ENCODE assay signal across 15 cellular contexts in genomic region chr6:13398421-13398994, GRCh38.
DNase-seq lines count a peak whose midpoint lies in the region; ATAC-seq, FAIRE-seq and TF ChIP-seq lines count a peak whose summit lies in the region.
"Had no signal": no experiment of that assay in that cellular context is flagged by ENCODE, and none has a peak within 500 bp of the region (broad histone marks: within the 10 kb centered on the region; RNA-seq: fewer than 3 reads in every experiment).

No MANE protein-coding gene starts in this region.

- H3K9me3 ChIP-seq in PC-9 (ENCODE audit: insufficient read depth, low read depth) = no peaks in the 10 kb centered on the region
- H3K9me3 ChIP-seq in right atrium auricular region = no peaks in the 10 kb centered on the region
- H3K9me3 ChIP-seq in smooth muscle cell (replicated peaks; ENCODE audit: low read depth) = no peaks in the 10 kb centered on the region

- POLR2A ChIA-PET in PC-9 (lab: Charles Lee; ENCODE audit: unreplicated experiment) = interaction anchor here (0.5 to 0.7 kb wide), 4 partner anchors 43 to 176 kb away, joined by 3 to 6 read pairs (median 4); partner anchors contain the start of gene SIRT5

- 59% methylated on average over 9 of the region's 9 CpGs for WGBS in smooth muscle cell (ENCODE audit: low lambda C conversion rate)

- ATAC-seq in GM21825 (IDR thresholded peaks at IDR 0.05; ENCODE audit: unreplicated experiment) = no peak

- peak overlapping the region; percentile 76 for H3K27ac ChIP-seq in PC-9
- peak overlapping the region; percentile 65 to 83 for H3K27ac ChIP-seq in right atrium auricular region
- peak overlapping the region; percentile 29 for H3K27ac ChIP-seq in smooth muscle cell (ENCODE audit: low read depth)

- H2AFZ ChIP-seq in PC-9 (no peak overlapping the region), smooth muscle cell (ENCODE audit: low read depth) (no peak overlapping the region)

- no peaks in the 10 kb centered on the region for H3K9me2 ChIP-seq in PC-9 (ENCODE audit: insufficient read depth)

- H3K4me3 ChIP-seq in PC-9 = peak overlapping the region; percentile 35; the same call in 1 of the 2 replicates
- no peak overlapping the region for H3K4me3 ChIP-seq in right atrium auricular region
- no peak overlapping the region for H3K4me3 ChIP-seq in smooth muscle cell

- TF ChIP-seq CTCF in PC-9 (conservative IDR thresholded peaks at IDR 0.05) (no peak), right atrium auricular region (IDR thresholded peaks at IDR 0.05) (no peak), smooth muscle cell (IDR thresholded peaks at IDR 0.05; ENCODE audit: borderline replicate concordance, insufficient read depth, poor library complexity, severe bottlenecking) (no peak)

- CTCF ChIA-PET in PC-9 (lab: Charles Lee) = no interaction called here

- H3F3A ChIP-seq in PC-9 (ENCODE audit: insufficient read depth, low read depth) = peaks cover 27% of the 10 kb centered on the region; the same call in 1 of the 2 replicates
- peaks cover 6% of the 10 kb centered on the region for H3F3A ChIP-seq in smooth muscle cell (ENCODE audit: low read depth)

- TSS peak; percentile 97 for BruUV-seq in PC-9 (replicated peaks; lab: Mats Ljungman, UMichigan)

- H3K4me2 ChIP-seq in PC-9 = peak overlapping the region; percentile 70
- H3K4me2 ChIP-seq in smooth muscle cell = peak overlapping the region; percentile 44

- H3K9ac ChIP-seq in smooth muscle cell (ENCODE audit: low read depth) = no peak overlapping the region

- H4K20me1 ChIP-seq in PC-9 (ENCODE audit: insufficient read depth) (no peaks in the 10 kb centered on the region), smooth muscle cell (ENCODE audit: low read depth) (no peaks in the 10 kb centered on the region)

- peaks cover 4% of the 10 kb centered on the region for H3K79me2 ChIP-seq in PC-9 (ENCODE audit: low read depth)
- H3K79me2 ChIP-seq in smooth muscle cell (ENCODE audit: low read depth) = peaks cover 28% of the 10 kb centered on the region

- no peaks in the 10 kb centered on the region for H3K36me3 ChIP-seq in PC-9 (ENCODE audit: low read depth)
- H3K36me3 ChIP-seq in right atrium auricular region = no peaks in the 10 kb centered on the region
- no peaks in the 10 kb centered on the region for H3K36me3 ChIP-seq in smooth muscle cell (ENCODE audit: low read depth)

- H3K27me3 ChIP-seq in PC-9 (ENCODE audit: insufficient read depth, low read depth) (no peaks in the 10 kb centered on the region), right atrium auricular region (no peaks in the 10 kb centered on the region), smooth muscle cell (ENCODE audit: low read depth) (no peaks in the 10 kb centered on the region)

- intact Hi-C loops in PC-9 (cut with micrococcal nuclease; ENCODE audit: unreplicated experiment) = loop anchor here (1.0 to 2.0 kb wide), 2 partner anchors 9 to 326 kb away; no protein-coding TSS in a partner anchor

- peaks cover 49% of the 10 kb centered on the region for H3K4me1 ChIP-seq in PC-9 (replicated peaks; ENCODE audit: insufficient read depth)
- peaks cover 0 to 78% of the 10 kb centered on the region in 2 donors for H3K4me1 ChIP-seq in right atrium auricular region
- peaks cover 10% of the 10 kb centered on the region for H3K4me1 ChIP-seq in smooth muscle cell (ENCODE audit: low read depth)

- FAIRE-seq in urothelium cell line (lab: Jason Lieb, UNC) (no peak), GM19239 (lab: Jason Lieb, UNC) (no peak)

- DNase-seq in NCI-H82 (lab: John Stamatoyannopoulos, UW) (peak; percentile 70), NCI-H82 treated with DMSO at 0.1 percent for 48 hours (lab: John Stamatoyannopoulos, UW; ENCODE audit: unreplicated experiment) (no peak), PC-9 (no peak), right atrium auricular region (ENCODE audit: low spot score) (no peak), smooth muscle cell (lab: John Stamatoyannopoulos, UW; ENCODE audit: unreplicated experiment) (no peak), urothelium cell line (ENCODE audit: low spot score) (no peak), GM19239 (ENCODE audit: insufficient read length, low spot score) (no peak)
- DNase-seq: activated naive CD4-positive, alpha-beta T cell treated with anti-CD3 and anti-CD28 coated beads, Interleukin-2, amount 10 ng/mL, durations not matched to agents 7 days and 5 days; DMS79; effector CD8-positive, alpha-beta T cell; KG1; NCI-H1436; NCI-H510A treated with DMSO at 0.1 percent for 48 hours; T-helper 2 cell had no signal
